Comparison of ENCODE assay signal across 9 cellular contexts in genomic region chr1:149936992-149937705, GRCh38. TPM values are rescaled to one million over a fixed set of nuclear protein-coding genes. Genes with fewer than 3 reads are reported as not detected.
DNase-seq lines count a peak whose midpoint lies in the region; TF ChIP-seq lines count a peak whose summit lies in the region.
"Had no signal": no experiment of that assay in that cellular context is flagged by ENCODE, and none has a peak within 500 bp of the region (broad histone marks: within the 10 kb centered on the region; RNA-seq: fewer than 3 reads in every experiment).

No MANE protein-coding gene starts in this region.

- no peaks in the 10 kb centered on the region for H3K36me3 ChIP-seq in colonic mucosa
- peaks cover 10 to 16% of the 10 kb centered on the region in 2 donors for H3K36me3 ChIP-seq in mucosa of rectum (ENCODE audit: control insufficient read depth in 2 of 2, insufficient read depth in 2 of 2, low read length in 2 of 2)

- intact Hi-C loops in activated CD4-positive, alpha-beta T cell treated with anti-CD3 and anti-CD28 coated beads, Interleukin-2, amount 10 ng/mL, durations not matched to agents 24 days and 14 days (cut with micrococcal nuclease): loop anchor here (5.0 kb wide), 1 partner anchor 70 kb away; no protein-coding TSS in a partner anchor
- intact Hi-C loops in colonic mucosa (cut with DNase I): no loop called here

- H3K27me3 Mint-ChIP-seq in activated CD4-positive, alpha-beta T cell treated with anti-CD3 and anti-CD28 coated beads, Interleukin-2, amount 10 ng/mL, durations not matched to agents 24 days and 14 days: no peaks in the 10 kb centered on the region
- H3K27me3 Mint-ChIP-seq in immature natural killer cell (ENCODE audit: low read depth in 3 of 3): peaks cover 0 to 3% (median 2%) of the 10 kb centered on the region in 3 donors

- H3K27ac ChIP-seq in colonic mucosa (peak overlapping the region; percentile 93), mucosa of rectum (ENCODE audit: low read depth in 2 of 2, low read length in 2 of 2) (peak overlapping the region; percentile 91 to 92)

- H3K27ac Mint-ChIP-seq in activated CD4-positive, alpha-beta T cell treated with anti-CD3 and anti-CD28 coated beads, Interleukin-2, amount 10 ng/mL, durations not matched to agents 24 days and 14 days: peak overlapping the region; percentile 72
- no peak overlapping the region for H3K27ac Mint-ChIP-seq in immature natural killer cell
- H3K27ac Mint-ChIP-seq: activated naive CD4-positive, alpha-beta T cell treated with anti-CD3 and anti-CD28 coated beads, Interleukin-2, amount 50 U/mL, for 72 hours had no signal

- no peak for TF ChIP-seq CTCF in colonic mucosa (IDR thresholded peaks at IDR 0.05)

- H3K27me3 ChIP-seq in colonic mucosa: no peaks in the 10 kb centered on the region
- H3K27me3 ChIP-seq in mucosa of rectum (ENCODE audit: control insufficient read depth in 2 of 2, insufficient read depth in 2 of 2, low read length in 2 of 2): no peaks in the 10 kb centered on the region

- H3K4me3 Mint-ChIP-seq in activated CD4-positive, alpha-beta T cell treated with anti-CD3 and anti-CD28 coated beads, Interleukin-2, amount 10 ng/mL, durations not matched to agents 24 days and 14 days: peak overlapping the region; percentile 64
- H3K4me3 Mint-ChIP-seq in immature natural killer cell: no peak overlapping the region

- H3K4me1 Mint-ChIP-seq in activated CD4-positive, alpha-beta T cell treated with anti-CD3 and anti-CD28 coated beads, Interleukin-2, amount 10 ng/mL, durations not matched to agents 24 days and 14 days: peaks cover 33% of the 10 kb centered on the region
- peaks cover 0 to 4% of the 10 kb centered on the region in 2 donors for H3K4me1 Mint-ChIP-seq in immature natural killer cell

- H3K4me3 ChIP-seq in colonic mucosa: peak overlapping the region; percentile 38
- H3K4me3 ChIP-seq in mucosa of rectum (ENCODE audit: low read length in 2 of 2): peak overlapping the region; percentile 88 to 90

- peaks cover 13% of the 10 kb centered on the region for H3K4me1 ChIP-seq in colonic mucosa
- H3K4me1 ChIP-seq in mucosa of rectum (ENCODE audit: control insufficient read depth in 2 of 2, insufficient read depth in 2 of 2, low read length in 2 of 2): peaks cover 34 to 69% of the 10 kb centered on the region in 2 donors

- no peak for DNase-seq in activated CD4-positive, alpha-beta T cell treated with anti-CD3 and anti-CD28 coated beads, Interleukin-2, amount 10 ng/mL, durations not matched to agents 24 days and 14 days
- DNase-seq in activated CD4-positive, alpha-beta T cell treated with anti-CD3 and anti-CD28 coated beads, Interleukin-2, amount 50 U/mL, for 4 hours: no peak
- DNase-seq in NCI-H748 treated with DMSO at 0.1 percent for 48 hours (lab: John Stamatoyannopoulos, UW) (peak; percentile 22), colonic mucosa (peak; percentile 85), Ammon's horn (ENCODE audit: low spot score) (no peak), cortex of kidney (lab: John Stamatoyannopoulos, UW) (no peak), immature natural killer cell (no peak)

- H3K36me3 Mint-ChIP-seq in activated CD4-positive, alpha-beta T cell treated with anti-CD3 and anti-CD28 coated beads, Interleukin-2, amount 10 ng/mL, durations not matched to agents 24 days and 14 days (ENCODE audit: low read depth): no peaks in the 10 kb centered on the region
- H3K36me3 Mint-ChIP-seq in immature natural killer cell: no peaks in the 10 kb centered on the region
- H3K36me3 Mint-ChIP-seq: activated naive CD4-positive, alpha-beta T cell treated with anti-CD3 and anti-CD28 coated beads, Interleukin-2, amount 50 U/mL, for 72 hours had no signal

- no peaks in the 10 kb centered on the region for H3K9me3 Mint-ChIP-seq in activated CD4-positive, alpha-beta T cell treated with anti-CD3 and anti-CD28 coated beads, Interleukin-2, amount 10 ng/mL, durations not matched to agents 24 days and 14 days
- no peaks in the 10 kb centered on the region for H3K9me3 Mint-ChIP-seq in immature natural killer cell
- H3K9me3 Mint-ChIP-seq: activated naive CD4-positive, alpha-beta T cell treated with anti-CD3 and anti-CD28 coated beads, Interleukin-2, amount 50 U/mL, for 72 hours had no signal

- H3K9me3 ChIP-seq in colonic mucosa (no peaks in the 10 kb centered on the region), mucosa of rectum (ENCODE audit: control insufficient read depth in 2 of 2, low read length in 2 of 2) (no peaks in the 10 kb centered on the region)

- H3K9ac ChIP-seq in colonic mucosa (ENCODE audit: low read depth in 2 of 2, low read length in 2 of 2) (peak overlapping the region; percentile 33 to 98), mucosa of rectum (ENCODE audit: low read depth in 1 of 2, low read length in 2 of 2) (peak overlapping the region; percentile 84)

RNA-seq across cellular contexts. Expression of gene MTMR11, which starts 0.5 kb away (rescaled TPM):
- 5.8 and 6.1 TPM in 2 replicates for total RNA-seq in activated CD4-positive, alpha-beta T cell treated with anti-CD3 and anti-CD28 coated beads, Interleukin-2, amount 10 ng/mL, durations not matched to agents 24 days and 14 days
- total RNA-seq in colonic mucosa: 100 to 1,000 TPM; 168 to 188 TPM
- polyA plus RNA-seq in immature natural killer cell: 1 to 10 TPM in 2 of 3 donors, under 1 TPM in 1; 0.17 to 4.8 (median 1.7) TPM

RNA-seq across cellular contexts. Expression of gene SF3B4, which starts 9.5 kb away (rescaled TPM):
- 124 and 131 TPM in 2 replicates for total RNA-seq in activated CD4-positive, alpha-beta T cell treated with anti-CD3 and anti-CD28 coated beads, Interleukin-2, amount 10 ng/mL, durations not matched to agents 24 days and 14 days
- total RNA-seq in colonic mucosa: 10 to 100 TPM; 42.2 to 66.1 TPM
- 100 to 1,000 TPM in 2 of 3 donors, 10 to 100 TPM in 1; 70.1 to 137 (median 103) TPM for polyA plus RNA-seq in immature natural killer cell

RNA-seq across cellular contexts. Expression of gene SV2A, which starts 19.5 kb away (rescaled TPM):
- total RNA-seq in activated CD4-positive, alpha-beta T cell treated with anti-CD3 and anti-CD28 coated beads, Interleukin-2, amount 10 ng/mL, durations not matched to agents 24 days and 14 days: 18.0 and 18.9 TPM in 2 replicates
- 1 to 10 TPM in 1 of 2 donors, under 1 TPM in 1; 0.89 to 1.5 TPM for total RNA-seq in colonic mucosa
- polyA plus RNA-seq in immature natural killer cell: 1 to 10 TPM in 1 of 3 donors, under 1 TPM in 1, not detected in 1; 0.89 to 1.0 TPM

RNA-seq across cellular contexts. Expression of gene BOLA1, which starts 37.8 kb away (rescaled TPM):
- 25.8 and 26.6 TPM in 2 replicates for total RNA-seq in activated CD4-positive, alpha-beta T cell treated with anti-CD3 and anti-CD28 coated beads, Interleukin-2, amount 10 ng/mL, durations not matched to agents 24 days and 14 days
- total RNA-seq in colonic mucosa: 10 to 100 TPM; 12.8 to 21.1 TPM
- polyA plus RNA-seq in immature natural killer cell: 10 to 100 TPM; 12.6 to 35.2 (median 30.4) TPM

Comparison
In these comparisons a context has a peak if more than half of its experiments do, and no peak if none do; other contexts are left out.
1. DNase-seq: peak in NCI-H748 treated with DMSO at 0.1 percent for 48 hours (single experiment) and colonic mucosa (single experiment); none in activated CD4-positive, alpha-beta T cell treated with anti-CD3 and anti-CD28 coated beads, Interleukin-2, amount 10 ng/mL, durations not matched to agents 24 days and 14 days (single experiment), activated CD4-positive, alpha-beta T cell treated with anti-CD3 and anti-CD28 coated beads, Interleukin-2, amount 50 U/mL, for 4 hours (0 of 2), Ammon's horn (single experiment), cortex of kidney (single experiment) and immature natural killer cell (0 of 3).
2. RNA of gene MTMR11, which starts 0.5 kb away (total RNA-seq): 168 to 188 TPM in colonic mucosa; 5.8 to 6.1 TPM in activated CD4-positive, alpha-beta T cell treated with anti-CD3 and anti-CD28 coated beads, Interleukin-2, amount 10 ng/mL, durations not matched to agents 24 days and 14 days; every median in the first group is over 10 times any median in the second.